23 cellular contexts compared by ENCODE assay signal in genomic region chr7:42858570-42858969, GRCh38. TPM values are rescaled to one million over a fixed set of nuclear protein-coding genes. Genes with fewer than 3 reads are reported as not detected.
DNase-seq lines count a peak whose midpoint lies in the region; ATAC-seq and TF ChIP-seq lines count a peak whose summit lies in the region.
"Had no signal": no experiment of that assay in that cellular context is flagged by ENCODE, and none has a peak within 500 bp of the region (broad histone marks: within the 10 kb centered on the region; RNA-seq: fewer than 3 reads in every experiment).

No MANE protein-coding gene starts in this region.

- H3K36me3 ChIP-seq in lower lobe of right lung: no peaks in the 10 kb centered on the region
- H3K36me3 ChIP-seq: BE2C, cardiac muscle cell, esophagus squamous epithelium had no signal

- no peak for TF ChIP-seq CTCF in choroid plexus epithelial cell (conservative IDR thresholded peaks at IDR 0.05; ENCODE audit: low read depth, low read length)
- TF ChIP-seq CTCF in omental fat pad (IDR thresholded peaks at IDR 0.05): no peak
- no peak for TF ChIP-seq CTCF in GM10266 (IDR thresholded peaks at IDR 0.05; ENCODE audit: control insufficient read depth, insufficient read depth, low read depth, missing control alignments)
- TF ChIP-seq CTCF in lower lobe of right lung (IDR thresholded peaks at IDR 0.05): no peak

- peaks cover 4% of the 10 kb centered on the region for H3K9me3 ChIP-seq in lower lobe of right lung
- H3K9me3 ChIP-seq: BE2C, esophagus squamous epithelium had no signal

- H3K4me1 ChIP-seq in lower lobe of right lung: no peaks in the 10 kb centered on the region
- H3K4me1 ChIP-seq: BE2C had no signal

- ATAC-seq in omental fat pad (ENCODE audit: low FRiP score) (peak; percentile 65), HG03108 (IDR thresholded peaks at IDR 0.05; ENCODE audit: unreplicated experiment) (no peak), lower lobe of right lung (no peak), HG03039 (IDR thresholded peaks at IDR 0.05; ENCODE audit: unreplicated experiment) (no peak)
- ATAC-seq: activated CD8-positive, alpha-beta T cell treated with anti-CD3 and anti-CD28 coated beads, Interleukin-2, amount 10 ng/mL, durations not matched to agents 7 days and 5 days; GM12878; natural killer cell treated with Interleukin-12 subunit alpha and Interleukin-12 subunit beta and Interleukin-15 and Interleukin-18, amount 100 ng/mL, for 72 hours had no signal

- peaks cover 7% of the 10 kb centered on the region for H3K27me3 ChIP-seq in lower lobe of right lung (ENCODE audit: low read depth)
- H3K27me3 ChIP-seq: cardiac muscle cell had no signal

- DNase-seq in ELR (ENCODE audit: low read depth): peak; percentile 72
- peak; percentile 76 for DNase-seq in NCI-H226
- peak; percentile 10 for DNase-seq in choroid plexus epithelial cell (ENCODE audit: low read depth)
- DNase-seq in omental fat pad (ENCODE audit: low spot score): no peak
- DNase-seq in GM10266 (ENCODE audit: extremely low spot score): no peak
- DNase-seq in lower lobe of right lung: no peak
- DNase-seq: activated CD8-positive, alpha-beta T cell treated with anti-CD3 and anti-CD28 coated beads, Interleukin-2, amount 10 ng/mL, durations not matched to agents 7 days and 5 days; activated naive CD8-positive, alpha-beta T cell treated with anti-CD3 and anti-CD28 coated beads for 36 hours; BE2C; Calu3; esophagus squamous epithelium; islet precursor cell; NCI-H187; NCI-H446 treated with DMSO at 0.1 percent for 48 hours; posterior cingulate gyrus; Right ventricle myocardium superior; stimulated activated CD4-positive, alpha-beta T cell treated with anti-CD3 and anti-CD28 coated beads, Interleukin-4, amount 100 ng/mL, for 1 hour had no signal

- intact Hi-C loops in lower lobe of right lung (cut with DNase I): no loop called here

- H3K4me3 ChIP-seq in choroid plexus epithelial cell (ENCODE audit: low read depth, low read length) (no peak overlapping the region), lower lobe of right lung (no peak overlapping the region)
- H3K4me3 ChIP-seq: cardiac muscle cell, esophagus squamous epithelium, GM12878, skin epidermis had no signal

- H3K27ac ChIP-seq in lower lobe of right lung: no peak overlapping the region
- H3K27ac ChIP-seq: cardiac muscle cell, esophagus squamous epithelium, skin epidermis had no signal

RNA-seq across cellular contexts. Expression of gene C7orf25, which starts 53.3 kb away (rescaled TPM):
- total RNA-seq in omental fat pad (10 to 100 TPM in 2 of 4 donors, 1 to 10 TPM in 2; 4.2 to 13.7 (median 10.0) TPM), lower lobe of right lung (7.8 TPM)

Comparison
In these comparisons a context has a peak if more than half of its experiments do, and no peak if none do; other contexts are left out.
1. DNase-seq: peak in ELR (single experiment), NCI-H226 (single experiment) and choroid plexus epithelial cell (single experiment); none in omental fat pad (single experiment), GM10266 (single experiment) and lower lobe of right lung (single experiment).